1 cellular context compared by ENCODE assay signal in genomic region chr19:46860125-46860845, GRCh38.
A peak's percentile ranks its signal among the peaks of the same experiment; 100 is the strongest.
TF ChIP-seq lines count a peak whose summit lies in the region.

No MANE protein-coding gene starts in this region.

TF ChIP-seq in HepG2, 621 proteins besides CTCF, POLR2A, EP300 and RAD21 (continued from another document and continues in another):
- TF ChIP-seq ZNF563 (CRISPR knock-in tag; IDR thresholded peaks at IDR 0.05) (0 out of 2 replicates have a peak, but pooled peaks have one; percentile 23), FOSL1 (CRISPR knock-in tag; IDR thresholded peaks at IDR 0.05; ENCODE audit: borderline replicate concordance) (no peak), RFXANK (CRISPR knock-in tag; IDR thresholded peaks at IDR 0.05) (0 out of 2 replicates have a peak, but pooled peaks have one; percentile 64), ZBTB43 (CRISPR knock-in tag; conservative IDR thresholded peaks at IDR 0.05) (peak; percentile 43), ZNF335 (CRISPR knock-in tag; IDR thresholded peaks at IDR 0.05) (no peak; the same call in 1 of the 2 replicates), SAFB2 (CRISPR knock-in tag; IDR thresholded peaks at IDR 0.05; ENCODE audit: borderline replicate concordance, low read depth) (peak; percentile 88), ZNF83 (CRISPR knock-in tag; IDR thresholded peaks at IDR 0.05; ENCODE audit: borderline replicate concordance) (no peak; the same call in 1 of the 2 replicates), GTF2F1 (IDR thresholded peaks at IDR 0.05; ENCODE audit: low read length) (no peak), ZNF407 (CRISPR knock-in tag; IDR thresholded peaks at IDR 0.05; ENCODE audit: not compliant biosample characterization) (peak; percentile 96), CENPBD1 (CRISPR knock-in tag; IDR thresholded peaks at IDR 0.05; ENCODE audit: borderline replicate concordance, low read depth) (no peak; the same call in 1 of the 2 replicates), ATF7 (IDR thresholded peaks at IDR 0.05) (no peak), ATF7 (CRISPR knock-in tag; IDR thresholded peaks at IDR 0.05) (peak; percentile 78; the same call in 1 of the 2 replicates), GATAD1 (CRISPR knock-in tag; IDR thresholded peaks at IDR 0.05) (peak; percentile 67; the same call in 1 of the 2 replicates), ZNF704 (CRISPR knock-in tag; IDR thresholded peaks at IDR 0.05; ENCODE audit: borderline replicate concordance) (peak; percentile 94; the same call in 1 of the 2 replicates), REXO4 (CRISPR knock-in tag; IDR thresholded peaks at IDR 0.05; ENCODE audit: borderline replicate concordance) (no peak), RAD51 (IDR thresholded peaks at IDR 0.05; ENCODE audit: borderline replicate concordance) (no peak), PHF21A (CRISPR knock-in tag; IDR thresholded peaks at IDR 0.05) (peak; percentile 70; the same call in 1 of the 2 replicates), MAZ (IDR thresholded peaks at IDR 0.05; ENCODE audit: borderline replicate concordance, low read depth, low read length) (peak; percentile 92), MAZ (CRISPR knock-in tag; IDR thresholded peaks at IDR 0.05; ENCODE audit: low read depth) (peak; percentile 91; the same call in 1 of the 2 replicates), NFATC3 (CRISPR knock-in tag; IDR thresholded peaks at IDR 0.05) (no peak), HNF4A (CRISPR knock-in tag; IDR thresholded peaks at IDR 0.05) (no peak), ZNF713 (CRISPR knock-in tag; IDR thresholded peaks at IDR 0.05) (no peak), SAP130 (CRISPR knock-in tag; IDR thresholded peaks at IDR 0.05; ENCODE audit: low read depth) (peak; percentile 96), ZNF292 (CRISPR knock-in tag; IDR thresholded peaks at IDR 0.05; ENCODE audit: borderline replicate concordance, low read depth) (no peak), ZNF160 (CRISPR knock-in tag; IDR thresholded peaks at IDR 0.05) (peak; percentile 87; the same call in 1 of the 2 replicates), E2F1 (CRISPR knock-in tag; IDR thresholded peaks at IDR 0.05) (peak; percentile 92), ZNF557 (CRISPR knock-in tag; IDR thresholded peaks at IDR 0.05) (no peak), TAF1 (CRISPR knock-in tag; IDR thresholded peaks at IDR 0.05) (peak; percentile 83), THAP8 (CRISPR knock-in tag; IDR thresholded peaks at IDR 0.05; ENCODE audit: borderline replicate concordance) (no peak), MIER3 (CRISPR knock-in tag; IDR thresholded peaks at IDR 0.05; ENCODE audit: borderline replicate concordance) (no peak), AGO1 (IDR thresholded peaks at IDR 0.05; ENCODE audit: low read depth, low read length, poor library complexity, severe bottlenecking) (no peak), ZNF138 (CRISPR knock-in tag; IDR thresholded peaks at IDR 0.05; ENCODE audit: low read depth) (peak; percentile 45), CENPX (CRISPR knock-in tag; IDR thresholded peaks at IDR 0.05) (no peak), POLR2AphosphoS2 (IDR thresholded peaks at IDR 0.05; ENCODE audit: low read depth, low read length) (no peak), TAF15 (IDR thresholded peaks at IDR 0.05; ENCODE audit: low read depth, low read length, poor library complexity, severe bottlenecking) (peak; percentile 72), ZNF274 (CRISPR knock-in tag; IDR thresholded peaks at IDR 0.05) (no peak; the same call in none of the 2 replicates), NFKBIZ (CRISPR knock-in tag; IDR thresholded peaks at IDR 0.05) (0 out of 2 replicates have a peak, but pooled peaks have one; percentile 28), SPEN (CRISPR knock-in tag; IDR thresholded peaks at IDR 0.05; ENCODE audit: low read depth) (peak; percentile 87), IRF2 (CRISPR knock-in tag; IDR thresholded peaks at IDR 0.05) (no peak), YEATS4 (CRISPR knock-in tag; IDR thresholded peaks at IDR 0.05; ENCODE audit: borderline replicate concordance) (peak; percentile 92), ZSCAN30 (CRISPR knock-in tag; IDR thresholded peaks at IDR 0.05) (no peak), SNRNP70 (IDR thresholded peaks at IDR 0.05; ENCODE audit: low read depth, low read length) (no peak), ZNF333 (CRISPR knock-in tag; IDR thresholded peaks at IDR 0.05; ENCODE audit: borderline replicate concordance) (peak; percentile 76; the same call in 1 of the 2 replicates), KDM6A (CRISPR knock-in tag; IDR thresholded peaks at IDR 0.05; ENCODE audit: low read depth) (no peak), IRF1 (CRISPR knock-in tag; IDR thresholded peaks at IDR 0.05; ENCODE audit: low read depth) (0 out of 2 replicates have a peak, but pooled peaks have one; percentile 74)
- TF ChIP-seq, protein P1, sequence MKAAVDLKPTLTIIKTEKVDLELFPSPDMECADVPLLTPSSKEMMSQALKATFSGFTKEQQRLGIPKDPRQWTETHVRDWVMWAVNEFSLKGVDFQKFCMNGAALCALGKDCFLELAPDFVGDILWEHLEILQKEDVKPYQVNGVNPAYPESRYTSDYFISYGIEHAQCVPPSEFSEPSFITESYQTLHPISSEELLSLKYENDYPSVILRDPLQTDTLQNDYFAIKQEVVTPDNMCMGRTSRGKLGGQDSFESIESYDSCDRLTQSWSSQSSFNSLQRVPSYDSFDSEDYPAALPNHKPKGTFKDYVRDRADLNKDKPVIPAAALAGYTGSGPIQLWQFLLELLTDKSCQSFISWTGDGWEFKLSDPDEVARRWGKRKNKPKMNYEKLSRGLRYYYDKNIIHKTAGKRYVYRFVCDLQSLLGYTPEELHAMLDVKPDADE (CRISPR knock-in tag; IDR thresholded peaks at IDR 0.05), result no peak; the same call in 1 of the 2 replicates
- TF ChIP-seq, protein P2, sequence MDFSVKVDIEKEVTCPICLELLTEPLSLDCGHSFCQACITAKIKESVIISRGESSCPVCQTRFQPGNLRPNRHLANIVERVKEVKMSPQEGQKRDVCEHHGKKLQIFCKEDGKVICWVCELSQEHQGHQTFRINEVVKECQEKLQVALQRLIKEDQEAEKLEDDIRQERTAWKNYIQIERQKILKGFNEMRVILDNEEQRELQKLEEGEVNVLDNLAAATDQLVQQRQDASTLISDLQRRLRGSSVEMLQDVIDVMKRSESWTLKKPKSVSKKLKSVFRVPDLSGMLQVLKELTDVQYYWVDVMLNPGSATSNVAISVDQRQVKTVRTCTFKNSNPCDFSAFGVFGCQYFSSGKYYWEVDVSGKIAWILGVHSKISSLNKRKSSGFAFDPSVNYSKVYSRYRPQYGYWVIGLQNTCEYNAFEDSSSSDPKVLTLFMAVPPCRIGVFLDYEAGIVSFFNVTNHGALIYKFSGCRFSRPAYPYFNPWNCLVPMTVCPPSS (IDR thresholded peaks at IDR 0.05), result no peak
